Comparison of ENCODE assay signal across 8 cellular contexts in genomic region chr13:99357149-99357596, GRCh38. TPM values are rescaled to one million over a fixed set of nuclear protein-coding genes. Genes with fewer than 3 reads are reported as not detected.
A peak's percentile ranks its signal among the peaks of the same experiment; 100 is the strongest.
DNase-seq lines count a peak whose midpoint lies in the region; ATAC-seq and TF ChIP-seq lines count a peak whose summit lies in the region.

No MANE protein-coding gene starts in this region.

- H3K27ac Mint-ChIP-seq in activated naive CD8-positive, alpha-beta T cell treated with anti-CD3 and anti-CD28 coated beads for 36 hours = peak overlapping the region; percentile 90

- peak; percentile 52 for DNase-seq in activated naive CD8-positive, alpha-beta T cell treated with anti-CD3 and anti-CD28 coated beads for 36 hours
- DNase-seq in RKO (ENCODE audit: low spot score) (no peak), A673 (ENCODE audit: low spot score) (no peak), anterior cingulate cortex (lab: John Stamatoyannopoulos, UW) (no peak)

- BruUV-seq in A673 (replicated peaks; lab: Mats Ljungman, UMichigan) = no TSS peak

- no peaks in the 10 kb centered on the region for H3K9me3 Mint-ChIP-seq in activated naive CD8-positive, alpha-beta T cell treated with anti-CD3 and anti-CD28 coated beads for 36 hours

- H3K36me3 Mint-ChIP-seq in activated naive CD8-positive, alpha-beta T cell treated with anti-CD3 and anti-CD28 coated beads for 36 hours = peaks cover 71% of the 10 kb centered on the region

- H3K36me3 ChIP-seq in mesodermal cell (ENCODE audit: control insufficient read depth, insufficient read depth, low read length) (peaks cover 52% of the 10 kb centered on the region), A673 (ENCODE audit: insufficient read depth, low read length, poor library complexity, severe bottlenecking) (no peaks in the 10 kb centered on the region)

- no peak for TF ChIP-seq CTCF in A673 (conservative IDR thresholded peaks at IDR 0.05; ENCODE audit: low read depth, low read length)

- peak; percentile 15 for ATAC-seq in GM19043 (IDR thresholded peaks at IDR 0.05; ENCODE audit: low read depth, unreplicated experiment)
- peak; percentile 5 for ATAC-seq in HG03175 (IDR thresholded peaks at IDR 0.05; ENCODE audit: unreplicated experiment)
- ATAC-seq in GM21576 (IDR thresholded peaks at IDR 0.05; ENCODE audit: unreplicated experiment) = no peak

- peaks cover 90% of the 10 kb centered on the region for H3K4me1 Mint-ChIP-seq in activated naive CD8-positive, alpha-beta T cell treated with anti-CD3 and anti-CD28 coated beads for 36 hours

- H3K4me1 ChIP-seq in mesodermal cell (ENCODE audit: control insufficient read depth, insufficient read depth, low read length, poor library complexity, severe bottlenecking) (peaks cover 23% of the 10 kb centered on the region), A673 (ENCODE audit: insufficient read depth, low read length, poor library complexity, severe bottlenecking) (no peaks in the 10 kb centered on the region)

- H3K4me3 ChIP-seq in mesodermal cell (ENCODE audit: extremely low read depth, insufficient read depth, low read length, poor library complexity, severe bottlenecking) = no peak overlapping the region
- no peak overlapping the region for H3K4me3 ChIP-seq in A673 (ENCODE audit: low read depth, low read length, poor library complexity, severe bottlenecking)

- H3K9me3 ChIP-seq in mesodermal cell (ENCODE audit: control insufficient read depth, low read length) (no peaks in the 10 kb centered on the region), A673 (ENCODE audit: low read depth, low read length, poor library complexity, severe bottlenecking) (no peaks in the 10 kb centered on the region)

- H3K27ac ChIP-seq in mesodermal cell (ENCODE audit: low read depth, low read length, severe bottlenecking) (peak overlapping the region; percentile 75), A673 (ENCODE audit: low read depth, low read length, poor library complexity, severe bottlenecking) (no peak overlapping the region)

- POLR2A ChIA-PET in A673 (lab: Charles Lee; ENCODE audit: low non-redundant PET) = no interaction called here

- peak overlapping the region; percentile 32 for H3K4me3 Mint-ChIP-seq in activated naive CD8-positive, alpha-beta T cell treated with anti-CD3 and anti-CD28 coated beads for 36 hours

- intact Hi-C loops in A673 (cut with micrococcal nuclease; ENCODE audit: unreplicated experiment) = no loop called here

- CTCF ChIA-PET in A673 (lab: Charles Lee) = no interaction called here

- WGBS in mesodermal cell (ENCODE audit: insufficient coverage in 2 of 2), 2 experiments = 87 to 100% methylated on average over 4 to 6 of the region's 8 CpGs

- H3K27me3 Mint-ChIP-seq in activated naive CD8-positive, alpha-beta T cell treated with anti-CD3 and anti-CD28 coated beads for 36 hours = no peaks in the 10 kb centered on the region

- H3K27me3 ChIP-seq in A673 (replicated peaks; ENCODE audit: insufficient read depth, low read depth, low read length, poor library complexity) = no peaks in the 10 kb centered on the region

RNA-seq across cellular contexts. Expression of gene GPR183, which starts 50.0 kb away (rescaled TPM):
- total RNA-seq in activated naive CD8-positive, alpha-beta T cell treated with anti-CD3 and anti-CD28 coated beads for 36 hours = 1 to 10 TPM; 4.3 to 4.5 TPM
- 0.22 TPM for polyA plus RNA-seq in mesodermal cell (2013, experiment 1 of 2)
- polyA plus RNA-seq in mesodermal cell (2013, experiment 2 of 2) = 0.20 TPM
- not detected in 2 replicates for total RNA-seq in A673 (2021)
